In genomic region chr13:100601716-100602115, GRCh38 we compare ENCODE assay signal across 10 cellular contexts.
"Had no signal": no experiment of that assay in that cellular context is flagged by ENCODE, and none has a peak within 500 bp of the region (broad histone marks: within the 10 kb centered on the region; RNA-seq: fewer than 3 reads in every experiment).

No MANE protein-coding gene starts in this region.

- H3K4me3 ChIP-seq: GM23248, HAP-1 had no signal

- H3K36me3 ChIP-seq: HAP-1 had no signal

- H3K9ac ChIP-seq: GM23248, KMS-11 had no signal

- H3K9me3 ChIP-seq: HAP-1 had no signal

- H2AFZ ChIP-seq: GM23248 had no signal

- FAIRE-seq: HTR-8/SVneo had no signal

- H3K27ac ChIP-seq: GM23248, KMS-11 had no signal

- H3K4me2 ChIP-seq: KMS-11 had no signal

- H3K4me1 ChIP-seq: HAP-1 had no signal

- ATAC-seq: HCT116 had no signal

- H3K27ac Mint-ChIP-seq: HFFc6 had no signal

- DNase-seq: GM23248, GOT3, H7, HFFc6, IMR-90, KBM-7 had no signal

- H3K4me3 Mint-ChIP-seq: HFFc6 had no signal

- H3K9me3 Mint-ChIP-seq: HFFc6 had no signal
